8 cellular contexts compared by ENCODE assay signal in the genomic region with DNA sequence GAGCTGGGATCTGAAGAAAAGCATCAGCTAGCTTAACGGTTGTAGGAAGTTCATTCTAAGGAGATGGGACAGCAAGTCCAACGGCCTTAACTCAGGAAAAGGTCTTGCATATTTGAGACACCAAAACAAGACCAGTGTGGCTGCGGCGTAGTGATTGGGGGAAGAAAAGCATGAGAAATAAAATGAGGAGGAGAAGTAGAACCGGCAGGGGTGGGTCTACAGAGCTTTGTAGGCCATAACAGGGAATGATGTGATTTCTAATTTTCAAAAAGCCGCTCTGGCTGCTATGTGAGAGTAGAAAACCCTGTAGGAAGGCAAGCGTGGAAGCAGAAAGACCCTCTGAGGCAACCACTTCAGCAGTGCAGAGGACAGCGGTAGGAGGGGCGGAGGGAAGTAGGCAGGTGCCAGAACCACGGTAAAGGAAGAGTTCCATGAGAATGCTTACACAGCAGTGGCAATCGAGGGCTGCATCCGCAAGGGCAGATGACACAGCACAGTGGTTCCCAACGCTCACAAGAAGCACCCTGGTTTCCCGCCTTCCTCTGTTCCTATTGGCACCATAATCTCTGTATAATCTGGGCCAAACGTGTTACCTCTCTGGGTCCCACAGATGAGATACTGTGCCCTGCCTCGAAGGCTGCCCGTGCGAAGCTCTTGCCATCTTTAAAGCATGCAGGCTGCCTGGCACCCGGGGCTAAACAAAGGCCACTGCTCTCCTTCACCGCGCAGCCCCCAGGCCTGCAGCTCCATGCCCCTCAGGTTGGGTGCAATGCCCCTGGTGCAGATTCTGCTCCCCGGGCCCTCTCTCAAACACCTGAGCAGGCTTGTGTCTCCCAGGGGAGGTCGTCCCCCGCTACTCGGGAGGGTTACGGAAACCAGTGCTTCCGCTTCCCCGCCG. TPM values are rescaled to one million over a fixed set of nuclear protein-coding genes. Genes with fewer than 3 reads are reported as not detected.
DNase-seq lines count a peak whose midpoint lies in the region; ATAC-seq and TF ChIP-seq lines count a peak whose summit lies in the region.

No MANE protein-coding gene starts in this region.

- H3K4me3 ChIP-seq in breast epithelium (peak overlapping the region; percentile 79 to 94 (median 86)), stomach (peak overlapping the region; percentile 74 to 90 (median 80))

- no peaks in the 10 kb centered on the region for H3K9me3 ChIP-seq in breast epithelium
- H3K9me3 ChIP-seq in stomach = no peaks in the 10 kb centered on the region

- ATAC-seq in HG03064 (IDR thresholded peaks at IDR 0.05; ENCODE audit: low read depth, unreplicated experiment) (peak; percentile 1), GM18861 (IDR thresholded peaks at IDR 0.05; ENCODE audit: unreplicated experiment) (no peak)

- 14 to 27% (median 14%) methylated on average over 14 to 29 of the region's 29 CpGs for WGBS in stomach, 5 donors

- peak; percentile 28 for DNase-seq in NCI-H1092 treated with DMSO at 0.1 percent for 48 hours (lab: John Stamatoyannopoulos, UW)
- no peak for DNase-seq in NCI-H1092 (lab: John Stamatoyannopoulos, UW)
- no peak for DNase-seq in breast epithelium (ENCODE audit: low spot score in 2 of 2)
- peak; percentile 65 for DNase-seq in left kidney (ENCODE audit: low read depth, low spot score)
- DNase-seq in stomach = no peak

- TF ChIP-seq POLR2A in breast epithelium (IDR thresholded peaks at IDR 0.05) = no peak
- TF ChIP-seq POLR2A in stomach (IDR thresholded peaks at IDR 0.05) = no peak

- no peaks in the 10 kb centered on the region for H3K36me3 ChIP-seq in breast epithelium
- H3K36me3 ChIP-seq in stomach = peaks cover 42 to 48% (median 43%) of the 10 kb centered on the region in 4 donors

- H3K4me1 ChIP-seq in breast epithelium (peaks cover 5 to 6% of the 10 kb centered on the region in 2 donors), stomach (peaks cover 25 to 62% (median 36%) of the 10 kb centered on the region in 4 donors)

- TF ChIP-seq EP300 in stomach (IDR thresholded peaks at IDR 0.05) = no peak

- no peaks in the 10 kb centered on the region for H3K27me3 ChIP-seq in breast epithelium
- no peaks in the 10 kb centered on the region for H3K27me3 ChIP-seq in stomach

- TF ChIP-seq CTCF in breast epithelium (IDR thresholded peaks at IDR 0.05) (no peak), stomach (IDR thresholded peaks at IDR 0.05) (no peak)

- intact Hi-C loops in breast epithelium (cut with DNase I; ENCODE audit: low total_unique reads) (no loop called here), stomach (cut with DNase I; ENCODE audit: low total_unique reads) (no loop called here)

- peak overlapping the region; percentile 78 to 91 for H3K27ac ChIP-seq in breast epithelium
- H3K27ac ChIP-seq in stomach = peak overlapping the region; percentile 26 to 90 (median 87)

TF ChIP-seq in PFSK-1, 5 proteins besides CTCF, POLR2A, EP300 and RAD21:
- TF ChIP-seq SIN3A (IDR thresholded peaks at IDR 0.05; ENCODE audit: borderline replicate concordance, insufficient read depth, low read length) (no peak), POLR2AphosphoS5 (IDR thresholded peaks at IDR 0.05; ENCODE audit: low read depth, low read length) (0 out of 2 replicates have a peak, but pooled peaks have one; percentile 26), TAF1 (IDR thresholded peaks at IDR 0.05; ENCODE audit: borderline replicate concordance, insufficient read depth, low read length) (no peak)
- TF ChIP-seq, protein P1, sequence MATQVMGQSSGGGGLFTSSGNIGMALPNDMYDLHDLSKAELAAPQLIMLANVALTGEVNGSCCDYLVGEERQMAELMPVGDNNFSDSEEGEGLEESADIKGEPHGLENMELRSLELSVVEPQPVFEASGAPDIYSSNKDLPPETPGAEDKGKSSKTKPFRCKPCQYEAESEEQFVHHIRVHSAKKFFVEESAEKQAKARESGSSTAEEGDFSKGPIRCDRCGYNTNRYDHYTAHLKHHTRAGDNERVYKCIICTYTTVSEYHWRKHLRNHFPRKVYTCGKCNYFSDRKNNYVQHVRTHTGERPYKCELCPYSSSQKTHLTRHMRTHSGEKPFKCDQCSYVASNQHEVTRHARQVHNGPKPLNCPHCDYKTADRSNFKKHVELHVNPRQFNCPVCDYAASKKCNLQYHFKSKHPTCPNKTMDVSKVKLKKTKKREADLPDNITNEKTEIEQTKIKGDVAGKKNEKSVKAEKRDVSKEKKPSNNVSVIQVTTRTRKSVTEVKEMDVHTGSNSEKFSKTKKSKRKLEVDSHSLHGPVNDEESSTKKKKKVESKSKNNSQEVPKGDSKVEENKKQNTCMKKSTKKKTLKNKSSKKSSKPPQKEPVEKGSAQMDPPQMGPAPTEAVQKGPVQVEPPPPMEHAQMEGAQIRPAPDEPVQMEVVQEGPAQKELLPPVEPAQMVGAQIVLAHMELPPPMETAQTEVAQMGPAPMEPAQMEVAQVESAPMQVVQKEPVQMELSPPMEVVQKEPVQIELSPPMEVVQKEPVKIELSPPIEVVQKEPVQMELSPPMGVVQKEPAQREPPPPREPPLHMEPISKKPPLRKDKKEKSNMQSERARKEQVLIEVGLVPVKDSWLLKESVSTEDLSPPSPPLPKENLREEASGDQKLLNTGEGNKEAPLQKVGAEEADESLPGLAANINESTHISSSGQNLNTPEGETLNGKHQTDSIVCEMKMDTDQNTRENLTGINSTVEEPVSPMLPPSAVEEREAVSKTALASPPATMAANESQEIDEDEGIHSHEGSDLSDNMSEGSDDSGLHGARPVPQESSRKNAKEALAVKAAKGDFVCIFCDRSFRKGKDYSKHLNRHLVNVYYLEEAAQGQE (IDR thresholded peaks at IDR 0.05; ENCODE audit: insufficient read depth in 1 of 2, low read depth in 2 of 2, low read length in 2 of 2) = no peak

RNA-seq across cellular contexts. Expression of gene ANKRD39, which starts 0.8 kb away (rescaled TPM):
- 33.0 TPM for polyA plus RNA-seq in PFSK-1 (2012; ENCODE audit: insufficient read length, low read depth)
- total RNA-seq in breast epithelium (10 to 100 TPM in 1 of 3 donors, 1 to 10 TPM in 2; 8.8 to 15.8 (median 9.2) TPM), stomach (10 to 100 TPM in 3 of 5 donors, 1 to 10 TPM in 2; 2.8 to 32.1 (median 11.3) TPM)
- polyA plus RNA-seq in stomach = 10 to 100 TPM; 11.5 to 18.0 (median 14.1) TPM

RNA-seq across cellular contexts. Expression of gene SEMA4C, which starts 12.9 kb away (rescaled TPM):
- polyA plus RNA-seq in PFSK-1 (2012; ENCODE audit: insufficient read length, low read depth) = 109 TPM
- 10 to 100 TPM; 17.9 to 37.3 (median 31.5) TPM for total RNA-seq in breast epithelium
- total RNA-seq in stomach = 10 to 100 TPM; 10.7 to 78.8 (median 24.4) TPM
- 10 to 100 TPM in 1 of 3 donors, 1 to 10 TPM in 2; 5.7 to 15.8 (median 8.0) TPM for polyA plus RNA-seq in stomach

RNA-seq across cellular contexts. Expression of gene ANKRD23, which starts 13.2 kb away (rescaled TPM):
- polyA plus RNA-seq in PFSK-1 (2012; ENCODE audit: insufficient read length, low read depth) = 3.7 TPM
- total RNA-seq in breast epithelium (1 to 10 TPM; 3.5 to 9.4 (median 7.2) TPM), stomach (1 to 10 TPM in 4 of 5 donors, not detected in 1; 1.3 to 3.6 (median 2.0) TPM)
- polyA plus RNA-seq in stomach = 1 to 10 TPM in 2 of 3 donors, under 1 TPM in 1; 1.00 to 2.9 (median 2.4) TPM

RNA-seq across cellular contexts. Expression of gene CNNM3, which starts 41.0 kb away (rescaled TPM):
- polyA plus RNA-seq in PFSK-1 (2012; ENCODE audit: insufficient read length, low read depth) = 33.2 TPM
- total RNA-seq in breast epithelium = 10 to 100 TPM in 2 of 3 donors, 1 to 10 TPM in 1; 7.5 to 13.8 (median 11.8) TPM
- 100 to 1,000 TPM in 1 of 5 donors, 10 to 100 TPM in 3, 1 to 10 TPM in 1; 6.2 to 107 (median 23.3) TPM for total RNA-seq in stomach
- 1 to 10 TPM; 4.6 to 8.4 (median 6.3) TPM for polyA plus RNA-seq in stomach

Comparison
In these comparisons a context has a peak if more than half of its experiments do, and no peak if none do; other contexts are left out.
1. DNase-seq: peak in NCI-H1092 treated with DMSO at 0.1 percent for 48 hours (single experiment) and left kidney (single experiment); none in NCI-H1092 (single experiment), breast epithelium (0 of 2) and stomach (single experiment).